ENCODE assay signal across 13 cellular contexts in genomic region chr9:107090218-107090617, GRCh38.
DNase-seq lines count a peak whose midpoint lies in the region; ATAC-seq lines count a peak whose summit lies in the region.
"Had no signal": no experiment of that assay in that cellular context is flagged by ENCODE, and none has a peak within 500 bp of the region (broad histone marks: within the 10 kb centered on the region; RNA-seq: fewer than 3 reads in every experiment).

No MANE protein-coding gene starts in this region.

- peak; percentile 43 for DNase-seq in NCI-H1105 treated with DMSO at 0.1 percent for 48 hours (lab: John Stamatoyannopoulos, UW)
- no peak for DNase-seq in NCI-H1105 (lab: John Stamatoyannopoulos, UW)
- DNase-seq in NCI-H146 (lab: John Stamatoyannopoulos, UW) = peak; percentile 21
- peak; percentile 43 for DNase-seq in NCI-H69 (lab: John Stamatoyannopoulos, UW)
- DNase-seq in left colon = no peak
- DNase-seq in caudate nucleus (lab: John Stamatoyannopoulos, UW) = no peak
- no peak for DNase-seq in SHP77 treated with DMSO at 0.1 percent for 48 hours (lab: John Stamatoyannopoulos, UW)
- DNase-seq: CD8-positive, alpha-beta T cell; COR-L47; DND-41; GDM1 had no signal

- intact Hi-C loops in left colon (cut with DNase I, micrococcal nuclease) = no loop called here

- no peak overlapping the region for H3K27ac ChIP-seq in caudate nucleus (ENCODE audit: low read depth, low read length)
- H3K27ac ChIP-seq: 22Rv1 had no signal

- ATAC-seq in left colon = peak; percentile 66
- ATAC-seq in GM18519 (IDR thresholded peaks at IDR 0.05; ENCODE audit: low FRiP score, unreplicated experiment) = no peak
- ATAC-seq: CD8-positive, alpha-beta T cell had no signal

Comparison
In these comparisons a context has a peak if more than half of its experiments do, and no peak if none do; other contexts are left out.
1. DNase-seq: peak in NCI-H1105 treated with DMSO at 0.1 percent for 48 hours (single experiment), NCI-H146 (single experiment) and NCI-H69 (single experiment); none in NCI-H1105 (single experiment), left colon (0 of 2), caudate nucleus (0 of 61) and SHP77 treated with DMSO at 0.1 percent for 48 hours (single experiment).